Comparison of ENCODE assay signal across 23 cellular contexts in genomic region chr11:32200448-32200847, GRCh38.
A peak's percentile ranks its signal among the peaks of the same experiment; 100 is the strongest.
DNase-seq lines count a peak whose midpoint lies in the region; ATAC-seq, FAIRE-seq and TF ChIP-seq lines count a peak whose summit lies in the region.
"Had no signal": no experiment of that assay in that cellular context is flagged by ENCODE, and none has a peak within 500 bp of the region (broad histone marks: within the 10 kb centered on the region; RNA-seq: fewer than 3 reads in every experiment).

No MANE protein-coding gene starts in this region.

- no peak overlapping the region for H3K4me2 ChIP-seq in osteoblast (ENCODE audit: insufficient read depth, low read length)
- H3K4me2 ChIP-seq: BLaER1, KMS-11, PC-9 had no signal

- no peaks in the 10 kb centered on the region for H3K9me3 ChIP-seq in osteoblast (ENCODE audit: low read depth, low read length)
- H3K9me3 ChIP-seq: BLaER1, SJCRH30 had no signal

- H3K79me2 ChIP-seq in osteoblast (ENCODE audit: insufficient read depth, low read length): no peaks in the 10 kb centered on the region

- no peak overlapping the region for H2AFZ ChIP-seq in osteoblast (ENCODE audit: low read length)
- H2AFZ ChIP-seq: PC-9 had no signal

- TF ChIP-seq CTCF in bronchial epithelial cell (IDR thresholded peaks at IDR 0.05; ENCODE audit: insufficient read depth, low read length, severe bottlenecking): no peak
- TF ChIP-seq CTCF in osteoblast (IDR thresholded peaks at IDR 0.05; ENCODE audit: extremely low read depth, low read depth, low read length): no peak
- TF ChIP-seq CTCF in osteocyte (IDR thresholded peaks at IDR 0.05): no peak

- peaks cover 12% of the 10 kb centered on the region for H3K27me3 Mint-ChIP-seq in osteocyte (ENCODE audit: unreplicated experiment)
- H3K27me3 Mint-ChIP-seq: CD4-positive, CD25-positive, alpha-beta regulatory T cell had no signal

- no peak overlapping the region for H3K27ac Mint-ChIP-seq in osteocyte (ENCODE audit: unreplicated experiment)
- H3K27ac Mint-ChIP-seq: CD4-positive, CD25-positive, alpha-beta regulatory T cell had no signal

- peak; percentile 34 for DNase-seq in activated CD8-positive, alpha-beta memory T cell treated with anti-CD3 and anti-CD28 coated beads, Interleukin-2, amount 50 U/mL, for 48 hours
- DNase-seq in activated CD8-positive, alpha-beta memory T cell treated with anti-CD3 and anti-CD28 coated beads for 24 hours: no peak
- no peak for DNase-seq in bronchial epithelial cell (ENCODE audit: low read depth)
- peak; percentile 38 for DNase-seq in iPS-NIHi11 (ENCODE audit: low spot score)
- DNase-seq in retina: peak; percentile 31
- DNase-seq in osteoblast (ENCODE audit: insufficient read length, low spot score, missing footprints): no peak
- no peak for DNase-seq in osteocyte (ENCODE audit: extremely low spot score, unreplicated experiment)
- DNase-seq: CD4-positive, CD25-positive, alpha-beta regulatory T cell; DMS153; MM.1S; NCI-H2029 treated with DMSO at 0.1 percent for 48 hours; NCI-H345; NCI-H510A treated with DMSO at 0.1 percent for 48 hours; NCI-H774; PC-9; SJCRH30 had no signal

- H3K4me3 ChIP-seq in bronchial epithelial cell (ENCODE audit: low read depth, low read length) (no peak overlapping the region), osteoblast (ENCODE audit: insufficient read depth, low read length) (no peak overlapping the region)
- H3K4me3 ChIP-seq: BLaER1, PC-9, SJCRH30 had no signal

- H3K36me3 Mint-ChIP-seq in osteocyte (ENCODE audit: unreplicated experiment): no peaks in the 10 kb centered on the region
- H3K36me3 Mint-ChIP-seq: CD4-positive, CD25-positive, alpha-beta regulatory T cell had no signal

- no peaks in the 10 kb centered on the region for H3K4me1 ChIP-seq in osteoblast (ENCODE audit: insufficient read depth, low read length)
- H3K4me1 ChIP-seq: BLaER1, SJCRH30 had no signal

- no peak for ATAC-seq in GM19452 (IDR thresholded peaks at IDR 0.05; ENCODE audit: unreplicated experiment)
- ATAC-seq: Right ventricle myocardium inferior, SK-N-SH treated with all-trans-retinoic acid at 6 μM for 48 hours had no signal

- H3K4me1 Mint-ChIP-seq in osteocyte (ENCODE audit: unreplicated experiment): no peaks in the 10 kb centered on the region
- H3K4me1 Mint-ChIP-seq: CD4-positive, CD25-positive, alpha-beta regulatory T cell had no signal

- H3K27ac ChIP-seq in osteoblast (ENCODE audit: low read depth, low read length): no peak overlapping the region
- H3K27ac ChIP-seq: BLaER1, KMS-11, PC-9, SJCRH30 had no signal

- H3K9me3 Mint-ChIP-seq in osteocyte (ENCODE audit: unreplicated experiment): no peaks in the 10 kb centered on the region
- H3K9me3 Mint-ChIP-seq: CD4-positive, CD25-positive, alpha-beta regulatory T cell had no signal

- no peaks in the 10 kb centered on the region for H3K36me3 ChIP-seq in bronchial epithelial cell (ENCODE audit: control insufficient read depth, insufficient read depth, low read length)
- no peaks in the 10 kb centered on the region for H3K36me3 ChIP-seq in osteoblast (ENCODE audit: insufficient read depth, low read length)
- H3K36me3 ChIP-seq: BLaER1, SJCRH30 had no signal

- H3K4me3 Mint-ChIP-seq in osteocyte (ENCODE audit: unreplicated experiment): no peak overlapping the region
- H3K4me3 Mint-ChIP-seq: CD4-positive, CD25-positive, alpha-beta regulatory T cell had no signal

- peak; percentile 47 for FAIRE-seq in bronchial epithelial cell (lab: Jason Lieb, UNC)
- FAIRE-seq: A204.1, GM18507 had no signal

- no peaks in the 10 kb centered on the region for H4K20me1 ChIP-seq in osteoblast (ENCODE audit: insufficient read depth, low read length)
- H4K20me1 ChIP-seq: BLaER1 had no signal

- H3K27me3 ChIP-seq in bronchial epithelial cell (ENCODE audit: control insufficient read depth, insufficient read depth, low read length) (no peaks in the 10 kb centered on the region), osteoblast (ENCODE audit: insufficient read depth, low read length) (peaks cover 24% of the 10 kb centered on the region)
- H3K27me3 ChIP-seq: BLaER1, SJCRH30 had no signal

Comparison
In these comparisons a context has a peak if more than half of its experiments do, and no peak if none do; other contexts are left out.
1. DNase-seq: peak in activated CD8-positive, alpha-beta memory T cell treated with anti-CD3 and anti-CD28 coated beads, Interleukin-2, amount 50 U/mL, for 48 hours (single experiment), iPS-NIHi11 (single experiment) and retina (single experiment); none in activated CD8-positive, alpha-beta memory T cell treated with anti-CD3 and anti-CD28 coated beads for 24 hours (single experiment), bronchial epithelial cell (single experiment), osteoblast (single experiment) and osteocyte (single experiment).